ENCODE assay signal across 43 cellular contexts in genomic region chrX:80004458-80004857, GRCh38. TPM values are rescaled to one million over a fixed set of nuclear protein-coding genes. Genes with fewer than 3 reads are reported as not detected.
"Had no signal": no experiment of that assay in that cellular context is flagged by ENCODE, and none has a peak within 500 bp of the region (broad histone marks: within the 10 kb centered on the region; RNA-seq: fewer than 3 reads in every experiment).

No MANE protein-coding gene starts in this region.

- H3K36me3 Mint-ChIP-seq: activated naive CD4-positive, alpha-beta T cell treated with anti-CD3 and anti-CD28 coated beads, Interleukin-2, amount 10 ng/mL, durations not matched to agents 7 days and 5 days; activated naive CD4-positive, alpha-beta T cell treated with anti-CD3 and anti-CD28 coated beads, Interleukin-2, amount 50 U/mL, for 24 hours; activated naive CD4-positive, alpha-beta T cell treated with anti-CD3 and anti-CD28 coated beads, Interleukin-2, amount 50 U/mL, for 72 hours; activated naive CD8-positive, alpha-beta T cell; activated naive CD8-positive, alpha-beta T cell treated with anti-CD3 and anti-CD28 coated beads for 36 hours; activated naive CD8-positive, alpha-beta T cell treated with anti-CD3 and anti-CD28 coated beads, Interleukin-2, amount 10 ng/mL, durations not matched to agents 7 days and 5 days; brain had no signal

- H3K9me3 Mint-ChIP-seq: activated naive CD4-positive, alpha-beta T cell treated with anti-CD3 and anti-CD28 coated beads, Interleukin-2, amount 10 ng/mL, durations not matched to agents 7 days and 5 days; activated naive CD4-positive, alpha-beta T cell treated with anti-CD3 and anti-CD28 coated beads, Interleukin-2, amount 50 U/mL, for 72 hours; activated naive CD8-positive, alpha-beta T cell treated with anti-CD3 and anti-CD28 coated beads for 36 hours; activated naive CD8-positive, alpha-beta T cell treated with anti-CD3 and anti-CD28 coated beads, Interleukin-2, amount 10 ng/mL, durations not matched to agents 7 days and 5 days; activated naive CD8-positive, alpha-beta T cell treated with anti-CD3 and anti-CD28 coated beads, Interleukin-2, amount 50 U/mL, for 24 hours; activated T-cell treated with anti-CD3 and anti-CD28 coated beads, Interleukin-2, amount 50 U/mL, for 24 hours; activated T-helper 1 cell treated with anti-CD3 and anti-CD28 coated beads, Interleukin-12 subunit alpha, Interleukin-12 subunit beta, Interleukin-2, Interleukin-4 antibody, amounts not matched to agents 30 ng/mL and 10 ng/mL and 1 ng/mL, durations not matched to agents 14 hours and 24 hours and 36 hours; activated T-helper 17 cell treated with anti-CD3 and anti-CD28 coated beads, Interleukin-2, amount 50 U/mL, for 72 hours; activated T-helper 2 cell treated with anti-CD3 and anti-CD28 coated beads, Interferon-gamma antibody, Interleukin-2, Interleukin-4, amounts not matched to agents 10 μg/mL and 5 μg/mL and 100 μg/mL, durations not matched to agents 14 hours and 24 hours and 36 hours; brain; central memory CD8-positive, alpha-beta T cell had no signal

- H3K27ac Mint-ChIP-seq: activated naive CD4-positive, alpha-beta T cell treated with anti-CD3 and anti-CD28 coated beads for 36 hours; activated naive CD4-positive, alpha-beta T cell treated with anti-CD3 and anti-CD28 coated beads, Interleukin-2, amount 10 ng/mL, durations not matched to agents 7 days and 5 days; activated naive CD4-positive, alpha-beta T cell treated with anti-CD3 and anti-CD28 coated beads, Interleukin-2, amount 50 U/mL, for 24 hours; activated naive CD4-positive, alpha-beta T cell treated with anti-CD3 and anti-CD28 coated beads, Interleukin-2, amount 50 U/mL, for 72 hours; activated naive CD8-positive, alpha-beta T cell; activated naive CD8-positive, alpha-beta T cell treated with anti-CD3 and anti-CD28 coated beads for 36 hours; activated naive CD8-positive, alpha-beta T cell treated with anti-CD3 and anti-CD28 coated beads, Interleukin-2, amount 10 ng/mL, durations not matched to agents 7 days and 5 days; activated naive CD8-positive, alpha-beta T cell treated with anti-CD3 and anti-CD28 coated beads, Interleukin-2, amount 50 U/mL, for 24 hours; activated T-cell treated with anti-CD3 and anti-CD28 coated beads, Interleukin-2, amount 50 U/mL, for 24 hours; activated T-cell treated with anti-CD3 and anti-CD28 coated beads, Interleukin-2, amount 50 U/mL, for 72 hours; activated T-helper 1 cell treated with anti-CD3 and anti-CD28 coated beads, Interleukin-12 subunit alpha, Interleukin-12 subunit beta, Interleukin-2, Interleukin-4 antibody, amounts not matched to agents 30 ng/mL and 10 ng/mL and 1 ng/mL, durations not matched to agents 14 hours and 24 hours and 36 hours; activated T-helper 17 cell treated with anti-CD3 and anti-CD28 coated beads, Interleukin-2, amount 50 U/mL, for 72 hours; activated T-helper 2 cell treated with anti-CD3 and anti-CD28 coated beads, Interferon-gamma antibody, Interleukin-2, Interleukin-4, amounts not matched to agents 10 μg/mL and 5 μg/mL and 100 μg/mL, durations not matched to agents 14 hours and 24 hours and 36 hours; brain had no signal

- H3K4me1 Mint-ChIP-seq: activated naive CD4-positive, alpha-beta T cell treated with anti-CD3 and anti-CD28 coated beads, Interleukin-2, amount 10 ng/mL, durations not matched to agents 7 days and 5 days; activated naive CD4-positive, alpha-beta T cell treated with anti-CD3 and anti-CD28 coated beads, Interleukin-2, amount 50 U/mL, for 24 hours; activated naive CD8-positive, alpha-beta T cell treated with anti-CD3 and anti-CD28 coated beads for 36 hours; activated naive CD8-positive, alpha-beta T cell treated with anti-CD3 and anti-CD28 coated beads, Interleukin-2, amount 10 ng/mL, durations not matched to agents 7 days and 5 days; activated naive CD8-positive, alpha-beta T cell treated with anti-CD3 and anti-CD28 coated beads, Interleukin-2, amount 50 U/mL, for 24 hours; activated T-helper 17 cell treated with anti-CD3 and anti-CD28 coated beads, Interleukin-2, amount 50 U/mL, for 72 hours; brain; central memory CD8-positive, alpha-beta T cell had no signal

- DNase-seq: activated effector memory CD4-positive, alpha-beta T cell treated with anti-CD3 and anti-CD28 coated beads, Interleukin-2, amount 50 U/mL, for 16 hours; activated effector memory CD4-positive, alpha-beta T cell treated with Interleukin-2 at 50 U/mL for 16 hours; activated gamma-delta T cell; activated gamma-delta T cell treated with Interleukin-2 at 50 U/mL for 16 hours; activated naive CD4-positive, alpha-beta T cell; activated naive CD4-positive, alpha-beta T cell treated with anti-CD3 and anti-CD28 coated beads for 36 hours; activated naive CD4-positive, alpha-beta T cell treated with anti-CD3 and anti-CD28 coated beads, Interleukin-2, amount 10 ng/mL, durations not matched to agents 7 days and 5 days; activated naive CD4-positive, alpha-beta T cell treated with anti-CD3 and anti-CD28 coated beads, Interleukin-2, amount 50 U/mL, for 16 hours; activated naive CD4-positive, alpha-beta T cell treated with Interleukin-2 at 50 U/mL for 16 hours; activated naive CD8-positive, alpha-beta T cell treated with anti-CD3 and anti-CD28 coated beads for 36 hours; activated naive CD8-positive, alpha-beta T cell treated with anti-CD3 and anti-CD28 coated beads, Interleukin-2, amount 10 ng/mL, durations not matched to agents 7 days and 5 days; activated naive CD8-positive, alpha-beta T cell treated with anti-CD3 and anti-CD28 coated beads, Interleukin-2, amount 50 U/mL, for 24 hours; activated T-cell treated with anti-CD3 and anti-CD28 coated beads, Interleukin-2, amount 50 U/mL, for 1 hour; activated T-cell treated with anti-CD3 and anti-CD28 coated beads, Interleukin-2, amount 50 U/mL, for 24 hours; activated T-cell treated with anti-CD3 and anti-CD28 coated beads, Interleukin-2, amount 50 U/mL, for 4 hours; activated T-cell treated with anti-CD3 and anti-CD28 coated beads, Interleukin-2, amount 50 U/mL, for 48 hours; activated T-cell treated with anti-CD3 and anti-CD28 coated beads, Interleukin-2, amount 50 U/mL, for 72 hours; adrenal gland; amniotic stem cell; amygdala; anterior cingulate cortex; aorta; body of pancreas; brain microvascular endothelial cell; caudate nucleus; central memory CD4-positive, alpha-beta T cell; cerebellar nuclear complex had no signal

- H3K27ac ChIP-seq: adrenal gland, ascending aorta, body of pancreas, brain microvascular endothelial cell, breast epithelium, cardiac muscle cell had no signal

- FAIRE-seq: bronchial epithelial cell had no signal

- H3K27me3 Mint-ChIP-seq: activated naive CD4-positive, alpha-beta T cell treated with anti-CD3 and anti-CD28 coated beads, Interleukin-2, amount 10 ng/mL, durations not matched to agents 7 days and 5 days; activated naive CD4-positive, alpha-beta T cell treated with anti-CD3 and anti-CD28 coated beads, Interleukin-2, amount 50 U/mL, for 24 hours; activated naive CD8-positive, alpha-beta T cell; activated naive CD8-positive, alpha-beta T cell treated with anti-CD3 and anti-CD28 coated beads for 36 hours; activated naive CD8-positive, alpha-beta T cell treated with anti-CD3 and anti-CD28 coated beads, Interleukin-2, amount 10 ng/mL, durations not matched to agents 7 days and 5 days; activated naive CD8-positive, alpha-beta T cell treated with anti-CD3 and anti-CD28 coated beads, Interleukin-2, amount 50 U/mL, for 24 hours; activated T-helper 17 cell treated with anti-CD3 and anti-CD28 coated beads, Interleukin-2, amount 50 U/mL, for 72 hours; brain; central memory CD8-positive, alpha-beta T cell had no signal

- H3K36me3 ChIP-seq: adrenal gland, ascending aorta, brain microvascular endothelial cell, breast epithelium, cardiac muscle cell had no signal

- H3K27me3 ChIP-seq: adrenal gland, ascending aorta, body of pancreas, brain microvascular endothelial cell, cardiac muscle cell had no signal

- ATAC-seq: activated naive CD4-positive, alpha-beta T cell treated with anti-CD3 and anti-CD28 coated beads, Interleukin-2, amount 50 U/mL, for 72 hours; activated naive CD8-positive, alpha-beta T cell treated with anti-CD3 and anti-CD28 coated beads, Interleukin-2, amount 50 U/mL, for 24 hours; activated T-cell treated with anti-CD3 and anti-CD28 coated beads, Interleukin-2, amount 50 U/mL, for 4 hours; activated T-cell treated with anti-CD3 and anti-CD28 coated beads, Interleukin-2, amount 50 U/mL, for 72 hours; activated T-helper 17 cell treated with anti-CD3 and anti-CD28 coated beads, Interleukin-2, amount 50 U/mL, for 72 hours; body of pancreas had no signal

- H3K4me3 ChIP-seq: adrenal gland, ascending aorta, body of pancreas, breast epithelium, cardiac muscle cell had no signal

- H3K4me3 Mint-ChIP-seq: activated naive CD4-positive, alpha-beta T cell treated with anti-CD3 and anti-CD28 coated beads for 36 hours; activated naive CD4-positive, alpha-beta T cell treated with anti-CD3 and anti-CD28 coated beads, Interleukin-2, amount 10 ng/mL, durations not matched to agents 7 days and 5 days; activated naive CD4-positive, alpha-beta T cell treated with anti-CD3 and anti-CD28 coated beads, Interleukin-2, amount 50 U/mL, for 24 hours; activated naive CD8-positive, alpha-beta T cell; activated naive CD8-positive, alpha-beta T cell treated with anti-CD3 and anti-CD28 coated beads for 36 hours; activated naive CD8-positive, alpha-beta T cell treated with anti-CD3 and anti-CD28 coated beads, Interleukin-2, amount 10 ng/mL, durations not matched to agents 7 days and 5 days; activated naive CD8-positive, alpha-beta T cell treated with anti-CD3 and anti-CD28 coated beads, Interleukin-2, amount 50 U/mL, for 24 hours; activated T-cell treated with anti-CD3 and anti-CD28 coated beads, Interleukin-2, amount 50 U/mL, for 24 hours; activated T-cell treated with anti-CD3 and anti-CD28 coated beads, Interleukin-2, amount 50 U/mL, for 4 hours; activated T-cell treated with anti-CD3 and anti-CD28 coated beads, Interleukin-2, amount 50 U/mL, for 72 hours; activated T-helper 1 cell treated with anti-CD3 and anti-CD28 coated beads, Interleukin-12 subunit alpha, Interleukin-12 subunit beta, Interleukin-2, Interleukin-4 antibody, amounts not matched to agents 30 ng/mL and 10 ng/mL and 1 ng/mL, durations not matched to agents 14 hours and 24 hours and 36 hours; activated T-helper 17 cell treated with anti-CD3 and anti-CD28 coated beads, Interleukin-2, amount 50 U/mL, for 72 hours; brain; central memory CD8-positive, alpha-beta T cell had no signal

- H3K4me1 ChIP-seq: adrenal gland, ascending aorta, body of pancreas, breast epithelium had no signal

- H3K9me3 ChIP-seq: adrenal gland, ascending aorta, body of pancreas, breast epithelium had no signal

RNA-seq across cellular contexts. Expression of gene TBX22, which starts 10.1 kb away (rescaled TPM):
- total RNA-seq: activated naive CD4-positive, alpha-beta T cell treated with anti-CD3 and anti-CD28 coated beads for 36 hours; activated naive CD4-positive, alpha-beta T cell treated with anti-CD3 and anti-CD28 coated beads, Interleukin-2, amount 50 U/mL, for 72 hours; activated naive CD8-positive, alpha-beta T cell treated with anti-CD3 and anti-CD28 coated beads for 36 hours; activated naive CD8-positive, alpha-beta T cell treated with anti-CD3 and anti-CD28 coated beads, Interleukin-2, amount 10 ng/mL, durations not matched to agents 7 days and 5 days; activated T-cell treated with anti-CD3 and anti-CD28 coated beads, Interleukin-2, amount 50 U/mL, for 4 hours; activated T-cell treated with anti-CD3 and anti-CD28 coated beads, Interleukin-2, amount 50 U/mL, for 72 hours; activated T-helper 1 cell treated with anti-CD3 and anti-CD28 coated beads, Interleukin-12 subunit alpha, Interleukin-12 subunit beta, Interleukin-2, Interleukin-4 antibody, amounts not matched to agents 30 ng/mL and 10 ng/mL and 1 ng/mL, durations not matched to agents 14 hours and 24 hours and 36 hours; activated T-helper 17 cell treated with anti-CD3 and anti-CD28 coated beads, Interleukin-2, amount 50 U/mL, for 72 hours; activated T-helper 2 cell treated with anti-CD3 and anti-CD28 coated beads, Interferon-gamma antibody, Interleukin-2, Interleukin-4, amounts not matched to agents 10 μg/mL and 5 μg/mL and 100 μg/mL, durations not matched to agents 14 hours and 24 hours and 36 hours; adrenal gland; aorta; ascending aorta; astrocyte; body of pancreas; breast epithelium; bronchial epithelial cell; cardiac muscle cell; cardiac septum; chondrocyte had no signal
- polyA plus RNA-seq: adipose tissue, adrenal gland, aorta, cardiac muscle cell had no signal
